ENCODE assay signal across 22 cellular contexts in the genomic region with DNA sequence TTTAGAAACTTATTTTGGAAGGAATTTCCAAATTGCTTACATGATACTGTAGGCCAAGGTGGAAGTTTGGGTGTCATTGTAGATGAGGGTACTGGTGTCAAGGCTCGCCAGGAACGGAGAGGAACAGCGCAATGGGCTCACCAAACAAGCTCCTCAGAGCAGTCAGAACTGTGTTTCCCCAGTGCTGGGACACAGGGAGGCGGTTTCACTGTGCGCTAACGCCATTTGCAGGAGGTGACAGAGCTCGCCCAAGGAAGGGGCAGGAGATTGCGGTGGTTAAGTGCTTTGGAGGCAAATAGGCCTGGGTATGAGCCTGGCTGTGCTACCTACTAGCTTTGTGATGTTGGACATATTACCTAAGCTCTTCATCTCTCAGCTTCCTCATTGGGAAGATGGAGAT. TPM values are rescaled to one million over a fixed set of nuclear protein-coding genes. Genes with fewer than 3 reads are reported as not detected.
DNase-seq lines count a peak whose midpoint lies in the region; ATAC-seq and TF ChIP-seq lines count a peak whose summit lies in the region.
"Had no signal": no experiment of that assay in that cellular context is flagged by ENCODE, and none has a peak within 500 bp of the region (broad histone marks: within the 10 kb centered on the region; RNA-seq: fewer than 3 reads in every experiment).

No MANE protein-coding gene starts in this region.

- no peak for ATAC-seq in T-helper 17 cell
- ATAC-seq in HG03432 (IDR thresholded peaks at IDR 0.05; ENCODE audit: unreplicated experiment): no peak
- no peak for ATAC-seq in GM19397 (IDR thresholded peaks at IDR 0.05; ENCODE audit: unreplicated experiment)
- no peak for ATAC-seq in left colon

- peaks cover 0 to 6% (median 0%) of the 10 kb centered on the region in 8 donors for H3K9me3 Mint-ChIP-seq in CD4-positive, alpha-beta memory T cell
- H3K9me3 Mint-ChIP-seq in immature natural killer cell: no peaks in the 10 kb centered on the region

- POLR2A ChIA-PET in CD4-positive, alpha-beta memory T cell (lab: Charles Lee; ENCODE audit: partially characterized antibody): no interaction called here

- TF ChIP-seq CTCF in neutrophil (IDR thresholded peaks at IDR 0.05): no peak

- intact Hi-C loops in CD4-positive, alpha-beta memory T cell (cut with micrococcal nuclease): no loop called here
- intact Hi-C loops in left colon (cut with DNase I, micrococcal nuclease): no loop called here

- CTCF ChIA-PET in CD4-positive, alpha-beta memory T cell (lab: Charles Lee; ENCODE audit: partially characterized antibody): interaction anchor here (0.7 to 1.0 kb wide), 2 partner anchors 97 to 99 kb away, joined by 3 read pairs; no protein-coding TSS in a partner anchor

- H3K36me3 Mint-ChIP-seq in CD4-positive, alpha-beta memory T cell: no peaks in the 10 kb centered on the region
- H3K36me3 Mint-ChIP-seq in T-helper 17 cell (ENCODE audit: low read depth): no peaks in the 10 kb centered on the region
- H3K36me3 Mint-ChIP-seq in immature natural killer cell: peaks cover 0 to 5% (median 0%) of the 10 kb centered on the region in 3 donors

- no peak overlapping the region for H3K27ac ChIP-seq in CD4-positive, alpha-beta memory T cell (ENCODE audit: low read depth, low read length)
- H3K27ac ChIP-seq in neutrophil: peak overlapping the region; percentile 64
- H3K27ac ChIP-seq: SJSA1 had no signal

- no peaks in the 10 kb centered on the region for H3K9me3 ChIP-seq in CD4-positive, alpha-beta memory T cell (ENCODE audit: control insufficient read depth in 1 of 2, low read length in 2 of 2)
- H3K9me3 ChIP-seq in T-helper 17 cell (ENCODE audit: control insufficient read depth, low read length, poor library complexity, severe bottlenecking): no peaks in the 10 kb centered on the region
- no peaks in the 10 kb centered on the region for H3K9me3 ChIP-seq in neutrophil
- H3K9me3 ChIP-seq: MG63, SJSA1 had no signal

- peaks cover 0 to 4% of the 10 kb centered on the region in 2 donors for H3K27me3 Mint-ChIP-seq in CD4-positive, alpha-beta memory T cell
- H3K27me3 Mint-ChIP-seq in T-helper 17 cell: no peaks in the 10 kb centered on the region
- H3K27me3 Mint-ChIP-seq in immature natural killer cell (ENCODE audit: low read depth in 3 of 3): peaks cover 7 to 11% (median 10%) of the 10 kb centered on the region in 3 donors

- peak overlapping the region in 2 of 8 donors; percentile 3 to 41 for H3K4me3 Mint-ChIP-seq in CD4-positive, alpha-beta memory T cell
- no peak overlapping the region for H3K4me3 Mint-ChIP-seq in T-helper 17 cell
- H3K4me3 Mint-ChIP-seq in immature natural killer cell: peak overlapping the region; percentile 54 to 76 (median 71)

- H3K4me1 Mint-ChIP-seq in CD4-positive, alpha-beta memory T cell: peaks cover 9 to 20% (median 12%) of the 10 kb centered on the region in 4 donors
- H3K4me1 Mint-ChIP-seq in T-helper 17 cell (peaks cover 28% of the 10 kb centered on the region), immature natural killer cell (peaks cover 42 to 52% of the 10 kb centered on the region in 2 donors)

- no peaks in the 10 kb centered on the region for H3K27me3 ChIP-seq in CD4-positive, alpha-beta memory T cell (ENCODE audit: insufficient read depth, low read length)
- no peaks in the 10 kb centered on the region for H3K27me3 ChIP-seq in neutrophil
- H3K27me3 ChIP-seq: BLaER1 treated with 17β-estradiol and CSF1 and Interleukin-3, amounts not matched to agents 10 nM and 100 nM; MG63; SJSA1 had no signal

- peak overlapping the region in 5 of 7 donors; percentile 32 to 92 (median 84) for H3K27ac Mint-ChIP-seq in CD4-positive, alpha-beta memory T cell
- peak overlapping the region; percentile 61 for H3K27ac Mint-ChIP-seq in T-helper 17 cell
- H3K27ac Mint-ChIP-seq in immature natural killer cell: peak overlapping the region; percentile 56 to 94 (median 76)

- H3K36me3 ChIP-seq in CD4-positive, alpha-beta memory T cell (ENCODE audit: insufficient read depth, low read length): no peaks in the 10 kb centered on the region
- H3K36me3 ChIP-seq in neutrophil: no peaks in the 10 kb centered on the region
- H3K36me3 ChIP-seq: BLaER1 treated with 17β-estradiol and CSF1 and Interleukin-3, amounts not matched to agents 10 nM and 100 nM; MG63; SJSA1 had no signal

- no peak for DNase-seq in CD4-positive, alpha-beta memory T cell
- DNase-seq in T-helper 17 cell: no peak
- DNase-seq in immature natural killer cell: no peak
- no peak for DNase-seq in EL
- no peak for DNase-seq in left colon
- DNase-seq: Calu3; KBM-7; MG63; NCI-H1105 treated with DMSO at 0.1 percent for 48 hours; NCI-H146; NCI-H1930; NCI-H446 treated with DMSO at 0.1 percent for 48 hours; NCI-H526; NCI-H82; NK-92 treated with Interleukin-12 subunit alpha and Interleukin-12 subunit beta, amount 100 ng/mL, for 24 hours; RPMI8226 had no signal

- no peak overlapping the region for H3K4me3 ChIP-seq in CD4-positive, alpha-beta memory T cell (ENCODE audit: low read length in 2 of 2)
- H3K4me3 ChIP-seq in neutrophil (ENCODE audit: low read depth in 1 of 2, low read length in 1 of 2): no peak overlapping the region
- H3K4me3 ChIP-seq: BLaER1 treated with 17β-estradiol and CSF1 and Interleukin-3, amounts not matched to agents 10 nM and 100 nM; MG63; SJSA1 had no signal

- peaks cover 14% of the 10 kb centered on the region for H3K4me1 ChIP-seq in CD4-positive, alpha-beta memory T cell (ENCODE audit: insufficient read depth, low read length)
- H3K4me1 ChIP-seq in neutrophil (ENCODE audit: control insufficient read depth in 1 of 2, insufficient read depth in 1 of 2, low read depth in 1 of 2, low read length in 1 of 2): peaks cover 19 to 36% of the 10 kb centered on the region in 2 experiments

RNA-seq across cellular contexts. Expression of gene HHEX, which starts 57.3 kb away (rescaled TPM):
- total RNA-seq in CD4-positive, alpha-beta memory T cell: under 1 TPM in 1 of 2 experiments, not detected in 1; 0.32 TPM
- 1 to 10 TPM in 1 of 2 donors, under 1 TPM in 1; 0.98 to 1.2 TPM for polyA plus RNA-seq in CD4-positive, alpha-beta memory T cell
- total RNA-seq in T-helper 17 cell (1 to 10 TPM; 3.9 to 4.9 TPM), left colon (1 to 10 TPM; 2.5 to 4.8 TPM)
- polyA plus RNA-seq in immature natural killer cell: 1 to 10 TPM; 5.5 to 9.0 (median 7.3) TPM
- total RNA-seq: Daoy had no signal
